In the genomic region with DNA sequence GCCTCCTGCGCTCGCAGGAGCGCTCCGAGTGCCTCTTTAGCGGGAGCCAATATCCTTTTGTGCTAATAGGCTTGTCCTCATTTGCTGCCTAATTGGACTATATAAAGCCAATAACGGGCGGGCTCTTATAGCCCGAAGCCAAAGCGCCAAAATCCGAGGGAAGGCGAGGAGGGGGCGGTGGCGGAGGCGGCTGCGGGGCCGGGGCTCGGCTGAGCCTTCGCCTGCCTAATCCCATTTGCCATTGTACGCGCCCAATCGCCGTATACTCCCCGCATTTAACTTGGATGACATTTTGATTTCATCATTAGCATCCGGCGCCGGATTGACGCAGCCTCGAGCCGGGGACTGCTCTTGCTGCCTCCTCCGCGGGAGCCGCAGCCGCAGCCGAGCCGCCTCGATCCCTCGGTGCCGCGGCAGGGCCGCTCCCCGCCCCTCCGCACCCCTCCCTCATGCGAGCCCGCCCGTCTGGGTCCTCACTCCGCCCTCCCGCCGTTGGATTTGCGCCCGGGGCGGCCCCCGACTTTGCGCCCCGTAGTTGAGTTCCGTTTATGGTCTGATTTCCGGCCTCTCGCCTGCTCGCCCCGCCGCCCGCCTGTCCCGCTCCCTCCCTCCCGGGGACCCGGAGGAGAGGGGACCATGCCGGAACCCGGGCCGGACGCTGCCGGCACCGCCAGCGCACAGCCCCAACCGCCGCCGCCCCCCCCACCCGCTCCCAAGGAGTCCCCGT, we compare ENCODE assay signal across 8 cellular contexts. TPM values are rescaled to one million over a fixed set of nuclear protein-coding genes. Genes with fewer than 3 reads are reported as not detected.
A peak's percentile ranks its signal among the peaks of the same experiment; 100 is the strongest.
DNase-seq lines count a peak whose midpoint lies in the region; ATAC-seq lines count a peak whose summit lies in the region.

A gene (plus strand): TSS at position 556 of the 727 bp plus-strand sequence. CDS start 81 bp downstream, at position 637.

- DNase-seq in NOMO-1 treated with DMSO at 0.1 percent for 48 hours (lab: John Stamatoyannopoulos, UW; ENCODE audit: unreplicated experiment) (peak; percentile 23), NOMO-1 treated with dmso at 0.1 percent for 144 hours (lab: John Stamatoyannopoulos, UW; ENCODE audit: unreplicated experiment) (no peak), NCI-H2171 (lab: John Stamatoyannopoulos, UW) (peak; percentile 23), myocyte (ENCODE audit: low read depth) (peak; percentile 22), dermis blood vessel endothelial cell (no peak)
- DNase-seq in activated naive CD4-positive, alpha-beta T cell treated with anti-CD3 and anti-CD28 coated beads, Interleukin-2, amount 50 U/mL, for 72 hours (ENCODE audit: low spot score in 2 of 2) = peak; percentile 46 to 63

- peak within 1 kb of the TSS in 1 of 2 donors; percentile 96 for H3K27ac Mint-ChIP-seq in activated naive CD4-positive, alpha-beta T cell treated with anti-CD3 and anti-CD28 coated beads, Interleukin-2, amount 50 U/mL, for 72 hours

- no peaks in the 10 kb centered on the region for H3K9me3 Mint-ChIP-seq in activated naive CD4-positive, alpha-beta T cell treated with anti-CD3 and anti-CD28 coated beads, Interleukin-2, amount 50 U/mL, for 72 hours

- no peaks in the 10 kb centered on the region for H3K36me3 Mint-ChIP-seq in activated naive CD4-positive, alpha-beta T cell treated with anti-CD3 and anti-CD28 coated beads, Interleukin-2, amount 50 U/mL, for 72 hours

- ATAC-seq in activated naive CD4-positive, alpha-beta T cell treated with anti-CD3 and anti-CD28 coated beads, Interleukin-2, amount 50 U/mL, for 72 hours = peak; percentile 44 to 67
- ATAC-seq in HG02588 (IDR thresholded peaks at IDR 0.05; ENCODE audit: unreplicated experiment) = no peak
- no peak for ATAC-seq in HG02884 (IDR thresholded peaks at IDR 0.05; ENCODE audit: unreplicated experiment)

RNA-seq across cellular contexts. Expression of the gene that starts here (rescaled TPM):
- under 1 TPM in 1 of 2 donors, not detected in 1; 0.20 TPM for total RNA-seq in activated naive CD4-positive, alpha-beta T cell treated with anti-CD3 and anti-CD28 coated beads, Interleukin-2, amount 50 U/mL, for 72 hours
- 0.47 TPM in 1 of 2 replicates, not detected in the other for total RNA-seq in myocyte
- polyA plus RNA-seq in myocyte (2012) = 0.09 TPM
- total RNA-seq in dermis blood vessel endothelial cell = not detected in 2 replicates

Comparison
In these comparisons a context has a peak if more than half of its experiments do, and no peak if none do; other contexts are left out.
1. DNase-seq: peak in NOMO-1 treated with DMSO at 0.1 percent for 48 hours (single experiment) and NCI-H2171 (single experiment); none in NOMO-1 treated with dmso at 0.1 percent for 144 hours (single experiment) and dermis blood vessel endothelial cell (single experiment).
2. Peak in DNase-seq and ATAC-seq in activated naive CD4-positive, alpha-beta T cell treated with anti-CD3 and anti-CD28 coated beads, Interleukin-2, amount 50 U/mL, for 72 hours; RNA of the gene not detected or under 1 TPM.
3. Peak in DNase-seq in myocyte; RNA of the gene not detected or under 1 TPM.